ENCODE assay signal across 1 cellular context in the genomic region with DNA sequence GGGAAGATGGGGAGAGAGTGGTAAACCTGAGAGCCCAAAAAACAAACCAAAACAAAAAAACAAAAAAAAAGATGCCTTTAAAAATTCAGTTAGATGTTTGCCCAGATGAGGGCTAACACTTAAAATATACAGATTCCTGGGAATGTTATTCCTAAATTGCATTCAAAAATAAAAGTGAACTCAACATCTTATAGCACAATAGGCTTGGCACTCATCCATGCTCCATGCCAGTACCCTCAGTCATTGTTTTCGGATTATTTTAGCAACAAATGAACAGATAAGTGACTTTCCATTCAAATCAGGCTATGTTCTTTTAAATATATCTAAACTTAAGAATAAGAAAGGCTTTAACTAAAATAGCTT.
TF ChIP-seq lines count a peak whose summit lies in the region.

No MANE protein-coding gene starts in this region.

TF ChIP-seq in HepG2, 621 proteins besides CTCF, POLR2A, EP300 and RAD21 (continued from another document):
- no peak for TF ChIP-seq ZKSCAN5 (CRISPR knock-in tag; IDR thresholded peaks at IDR 0.05)
- TF ChIP-seq, protein P1, sequence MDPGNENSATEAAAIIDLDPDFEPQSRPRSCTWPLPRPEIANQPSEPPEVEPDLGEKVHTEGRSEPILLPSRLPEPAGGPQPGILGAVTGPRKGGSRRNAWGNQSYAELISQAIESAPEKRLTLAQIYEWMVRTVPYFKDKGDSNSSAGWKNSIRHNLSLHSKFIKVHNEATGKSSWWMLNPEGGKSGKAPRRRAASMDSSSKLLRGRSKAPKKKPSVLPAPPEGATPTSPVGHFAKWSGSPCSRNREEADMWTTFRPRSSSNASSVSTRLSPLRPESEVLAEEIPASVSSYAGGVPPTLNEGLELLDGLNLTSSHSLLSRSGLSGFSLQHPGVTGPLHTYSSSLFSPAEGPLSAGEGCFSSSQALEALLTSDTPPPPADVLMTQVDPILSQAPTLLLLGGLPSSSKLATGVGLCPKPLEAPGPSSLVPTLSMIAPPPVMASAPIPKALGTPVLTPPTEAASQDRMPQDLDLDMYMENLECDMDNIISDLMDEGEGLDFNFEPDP (CRISPR knock-in tag; conservative IDR thresholded peaks at IDR 0.05): no peak
- TF ChIP-seq RCOR2 (CRISPR knock-in tag; IDR thresholded peaks at IDR 0.05): no peak
- TF ChIP-seq, protein P2, sequence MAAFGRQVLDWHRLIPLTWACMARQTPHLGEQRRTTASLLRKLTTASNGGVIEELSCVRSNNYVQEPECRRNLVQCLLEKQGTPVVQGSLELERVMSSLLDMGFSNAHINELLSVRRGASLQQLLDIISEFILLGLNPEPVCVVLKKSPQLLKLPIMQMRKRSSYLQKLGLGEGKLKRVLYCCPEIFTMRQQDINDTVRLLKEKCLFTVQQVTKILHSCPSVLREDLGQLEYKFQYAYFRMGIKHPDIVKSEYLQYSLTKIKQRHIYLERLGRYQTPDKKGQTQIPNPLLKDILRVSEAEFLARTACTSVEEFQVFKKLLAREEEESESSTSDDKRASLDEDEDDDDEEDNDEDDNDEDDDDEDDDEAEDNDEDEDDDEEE (CRISPR knock-in tag; IDR thresholded peaks at IDR 0.05): no peak
- TF ChIP-seq TEAD2 (CRISPR knock-in tag; IDR thresholded peaks at IDR 0.05): no peak
